Comparison of ENCODE assay signal across 19 cellular contexts in the genomic region with DNA sequence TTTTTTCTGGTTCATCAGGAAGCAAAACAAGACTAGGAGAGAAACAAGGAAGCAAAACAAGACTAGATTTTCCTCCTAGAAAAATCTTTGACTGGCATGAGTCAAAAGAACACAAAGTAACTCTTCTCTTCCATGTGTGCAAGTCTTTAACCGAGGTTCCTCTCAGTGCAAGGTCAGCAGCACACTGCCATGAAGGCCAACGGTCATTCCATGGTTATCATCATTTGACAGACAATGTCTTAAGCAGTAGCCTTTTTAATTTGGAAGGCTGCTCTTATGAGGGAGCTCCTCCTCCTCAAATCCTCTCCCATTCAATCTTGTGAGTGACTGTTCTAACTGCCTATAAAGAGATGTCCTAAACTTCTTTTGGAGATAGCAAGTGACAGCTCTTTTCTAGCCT.
"Had no signal": no experiment of that assay in that cellular context is flagged by ENCODE, and none has a peak within 500 bp of the region (broad histone marks: within the 10 kb centered on the region; RNA-seq: fewer than 3 reads in every experiment).

No MANE protein-coding gene starts in this region.

- H3K9me3 Mint-ChIP-seq: brain; naive thymus-derived CD8-positive, alpha-beta T cell had no signal

- H3K4me1 ChIP-seq: colonic mucosa, prostate gland, upper lobe of left lung had no signal

- ATAC-seq: esophagus mucosa; left lobe of liver; mucosa of descending colon; naive thymus-derived CD8-positive, alpha-beta T cell; stimulated activated naive CD8-positive, alpha-beta T cell treated with anti-CD3 and anti-CD28 coated beads, Interleukin-15, Interleukin-2, amounts not matched to agents 100 U/mL and 50 U/mL, for 24 hours had no signal

- H3K27ac ChIP-seq: colonic mucosa, prostate gland, upper lobe of left lung had no signal

- H3K4me3 ChIP-seq: colonic mucosa, mucosa of descending colon, prostate gland, smooth muscle cell, upper lobe of left lung had no signal

- H3K4me3 Mint-ChIP-seq: brain; naive thymus-derived CD8-positive, alpha-beta T cell had no signal

- H3K4me1 Mint-ChIP-seq: brain had no signal

- H3K27me3 ChIP-seq: colonic mucosa, upper lobe of left lung had no signal

- H3K4me2 ChIP-seq: smooth muscle cell had no signal

- DNase-seq: activated CD4-positive, CD25-positive, alpha-beta regulatory T cell treated with anti-CD3 and anti-CD28 coated beads, Interleukin-2, amount 50 U/mL, for 72 hours; activated naive CD4-positive, alpha-beta T cell treated with anti-CD3 and anti-CD28 coated beads, Interleukin-2, amount 50 U/mL, for 16 hours; central memory CD4-positive, alpha-beta T cell; colonic mucosa; islet precursor cell; mammary epithelial cell; mucosa of descending colon; naive thymus-derived CD8-positive, alpha-beta T cell; right cardiac atrium; stimulated activated CD4-positive, alpha-beta T cell treated with anti-CD3 and anti-CD28 coated beads, Interleukin-4, amount 100 ng/mL, for 4 hours; stimulated activated CD8-positive, alpha-beta memory T cell treated with anti-CD3 and anti-CD28 coated beads, Interleukin-4, amount 100 ng/mL, for 48 hours; stimulated activated naive CD8-positive, alpha-beta T cell treated with anti-CD3 and anti-CD28 coated beads, Interleukin-15, Interleukin-2, amounts not matched to agents 100 U/mL and 50 U/mL, for 24 hours; T-helper 9 cell; upper lobe of left lung had no signal

- H3K27me3 Mint-ChIP-seq: naive thymus-derived CD8-positive, alpha-beta T cell had no signal

- H3K9me3 ChIP-seq: colonic mucosa, mucosa of descending colon, prostate gland, upper lobe of left lung had no signal
